ENCODE assay signal across 8 cellular contexts in genomic region chr5:693271-694041, GRCh38. TPM values are rescaled to one million over a fixed set of nuclear protein-coding genes. Genes with fewer than 3 reads are reported as not detected.
A peak's percentile ranks its signal among the peaks of the same experiment; 100 is the strongest.
DNase-seq lines count a peak whose midpoint lies in the region; ATAC-seq and FAIRE-seq lines count a peak whose summit lies in the region.
"Not testable (repeated sequence)": the region's sequence is repeated elsewhere in the genome, so short reads cannot be mapped to it uniquely, and the experiment has no call there.

Gene TPPP (minus strand): TSS chr5:693352. CDS start chr5:678060, 15,292 bp downstream.

- H3K4me1 Mint-ChIP-seq in CD4-positive, alpha-beta memory T cell: not testable (repeated sequence)

- H3K27me3 Mint-ChIP-seq in CD4-positive, alpha-beta memory T cell: not testable (repeated sequence)

- peak; percentile 76 to 82 (median 80) for DNase-seq in CD4-positive, alpha-beta memory T cell
- peak; percentile 58 for DNase-seq in RCC 7860 (ENCODE audit: low spot score)
- peak; percentile 70 for DNase-seq in activated T-helper 1 cell treated with Interleukin-2 at 50 U/mL for 16 hours (ENCODE audit: low read depth)
- peak; percentile 70 for DNase-seq in stimulated activated CD8-positive, alpha-beta memory T cell treated with anti-CD3 and anti-CD28 coated beads, Interleukin-12 subunit alpha, Interleukin-12 subunit beta, amount 100 ng/mL, for 1 hour (ENCODE audit: low read depth)

- POLR2A ChIA-PET in CD4-positive, alpha-beta memory T cell (lab: Charles Lee; ENCODE audit: partially characterized antibody): not testable (repeated sequence)

- intact Hi-C loops in CD4-positive, alpha-beta memory T cell (cut with micrococcal nuclease): loop anchor here (2.0 kb wide), 2 partner anchors 21 to 81 kb away; partner anchors contain the start of gene CEP72

- H3K9me3 ChIP-seq in CD4-positive, alpha-beta memory T cell (ENCODE audit: control insufficient read depth in 1 of 2, low read length in 2 of 2); HUES6 (ENCODE audit: control insufficient read depth, insufficient read depth, low read depth, low read length); esophagus (ENCODE audit: control insufficient read depth in 2 of 2, insufficient read depth in 1 of 2, low read depth in 1 of 2, low read length in 1 of 2); mononuclear cell (ENCODE audit: low read depth, low read length): not testable (repeated sequence)

- peak within 1 kb of the TSS; percentile 41 to 82 (median 81) for H3K4me3 Mint-ChIP-seq in CD4-positive, alpha-beta memory T cell

- CTCF ChIA-PET in CD4-positive, alpha-beta memory T cell (lab: Charles Lee; ENCODE audit: partially characterized antibody): not testable (repeated sequence)

- H3K9ac ChIP-seq in HUES6 (ENCODE audit: low read length): not testable (repeated sequence)

- not testable (repeated sequence) for H3K4me1 ChIP-seq in CD4-positive, alpha-beta memory T cell (ENCODE audit: insufficient read depth, low read length); HUES6 (ENCODE audit: control insufficient read depth, insufficient read depth, low read length); esophagus (ENCODE audit: control insufficient read depth in 2 of 2, insufficient read depth in 2 of 2, low read length in 1 of 2); mononuclear cell (ENCODE audit: insufficient read depth, low read length)

- H3K27ac ChIP-seq in CD4-positive, alpha-beta memory T cell (ENCODE audit: low read depth, low read length): peak within 1 kb of the TSS; percentile 26
- H3K27ac ChIP-seq in HUES6 (ENCODE audit: low read depth, low read length): not testable (repeated sequence)
- peak within 1 kb of the TSS; percentile 62 to 67 for H3K27ac ChIP-seq in esophagus (ENCODE audit: low read depth in 2 of 2, low read length in 1 of 2)

- H3K4me3 ChIP-seq in CD4-positive, alpha-beta memory T cell (ENCODE audit: low read length in 2 of 2): peak within 1 kb of the TSS in 1 of 2 donors; percentile 35
- H3K4me3 ChIP-seq in HUES6 (ENCODE audit: low read depth, low read length) (peak within 1 kb of the TSS; percentile 48), esophagus (ENCODE audit: low read depth in 1 of 2, low read length in 2 of 2) (peak within 1 kb of the TSS; percentile 47 to 66), mononuclear cell (ENCODE audit: low read length) (peak within 1 kb of the TSS; percentile 20)

- peak within 1 kb of the TSS in 4 of 7 donors; percentile 27 to 86 (median 55) for H3K27ac Mint-ChIP-seq in CD4-positive, alpha-beta memory T cell

- not testable (repeated sequence) for H3K36me3 Mint-ChIP-seq in CD4-positive, alpha-beta memory T cell

- not testable (repeated sequence) for H3K27me3 ChIP-seq in CD4-positive, alpha-beta memory T cell (ENCODE audit: insufficient read depth, low read length); esophagus (ENCODE audit: control insufficient read depth in 1 of 2, insufficient read depth in 2 of 2, low read length in 2 of 2); mononuclear cell (ENCODE audit: insufficient read depth, low read length)
- H3K27me3 ChIP-seq in HUES6 (ENCODE audit: control insufficient read depth, insufficient read depth, low read length): peaks cover 25% of the 10 kb centered on the region

- not testable (repeated sequence) for FAIRE-seq in RCC 7860 (lab: Jason Lieb, UNC)

- 0 to 1% methylated on average over 44 to 91 of the region's 109 CpGs for WGBS in esophagus, 2 donors

- ATAC-seq in GM21423 (IDR thresholded peaks at IDR 0.05; ENCODE audit: unreplicated experiment): peak; percentile 79

- H3K9me3 Mint-ChIP-seq in CD4-positive, alpha-beta memory T cell: not testable (repeated sequence)

- H3K36me3 ChIP-seq in CD4-positive, alpha-beta memory T cell (ENCODE audit: insufficient read depth, low read length); HUES6 (ENCODE audit: control insufficient read depth, insufficient read depth, low read length); esophagus (ENCODE audit: control insufficient read depth in 2 of 2, insufficient read depth in 2 of 2, low read length in 1 of 2): not testable (repeated sequence)

RNA-seq across cellular contexts. Expression of gene TPPP, which starts in this region (rescaled TPM):
- total RNA-seq in CD4-positive, alpha-beta memory T cell: 1 to 10 TPM in 1 of 2 experiments, under 1 TPM in 1; 0.97 to 1.2 TPM
- polyA plus RNA-seq in CD4-positive, alpha-beta memory T cell: 1 to 10 TPM in 1 of 2 donors, under 1 TPM in 1; 0.36 to 3.3 TPM
- polyA plus RNA-seq in esophagus: 1 to 10 TPM; 1.7 to 2.7 TPM
- total RNA-seq in mononuclear cell: 0.84 TPM
